8 cellular contexts compared by ENCODE assay signal in genomic region chr1:161726631-161727342, GRCh38. TPM values are rescaled to one million over a fixed set of nuclear protein-coding genes. Genes with fewer than 3 reads are reported as not detected.
DNase-seq lines count a peak whose midpoint lies in the region; ATAC-seq, FAIRE-seq and TF ChIP-seq lines count a peak whose summit lies in the region.

No MANE protein-coding gene starts in this region.

- peak; percentile 87 for FAIRE-seq in GM12891 (lab: Jason Lieb, UNC)

- peak overlapping the region; percentile 68 for H3K27ac ChIP-seq in caudate nucleus (ENCODE audit: low read depth, low read length)

- no peak for TF ChIP-seq CTCF in WI38 (IDR thresholded peaks at IDR 0.05; ENCODE audit: low read depth, low read length)

- ATAC-seq in HG02588 (IDR thresholded peaks at IDR 0.05; ENCODE audit: unreplicated experiment) = peak; percentile 54
- ATAC-seq in HG03520 (IDR thresholded peaks at IDR 0.05; ENCODE audit: unreplicated experiment) = no peak

- peak; percentile 71 for DNase-seq in GM12891 (ENCODE audit: insufficient read length, low spot score)
- DNase-seq in NCI-H1105 treated with DMSO at 0.1 percent for 48 hours (lab: John Stamatoyannopoulos, UW) = peak; percentile 72
- peak in 53 of 61 donors; percentile 9 to 81 (median 53) for DNase-seq in caudate nucleus (lab: John Stamatoyannopoulos, UW)
- DNase-seq in inferior parietal cortex (ENCODE audit: extremely low spot score) = peak; percentile 43
- peak; percentile 44 to 57 for DNase-seq in stimulated activated CD4-positive, alpha-beta T cell treated with anti-CD3 and anti-CD28 coated beads, Interleukin-12 subunit alpha, Interleukin-12 subunit beta, amount 100 ng/mL, for 24 hours (ENCODE audit: low read depth in 2 of 2)

- H3K4me3 ChIP-seq in WI38 (ENCODE audit: low read depth, low read length) = peak overlapping the region; percentile 78

- TF ChIP-seq POLR2A in GM12891 (IDR thresholded peaks at IDR 0.05; ENCODE audit: low read depth, low read length) = peak; percentile 89

TF ChIP-seq in GM12891, 5 proteins besides CTCF, POLR2A, EP300 and RAD21:
- TF ChIP-seq PAX5 (IDR thresholded peaks at IDR 0.05; ENCODE audit: insufficient read depth, low read length, severe bottlenecking) (no peak), SPI1 (IDR thresholded peaks at IDR 0.05; ENCODE audit: low read depth, low read length) (no peak), POU2F2 (IDR thresholded peaks at IDR 0.05; ENCODE audit: low read depth, low read length) (peak; percentile 20), POLR2AphosphoS5 (IDR thresholded peaks at IDR 0.05; ENCODE audit: low read depth, low read length) (peak; percentile 81), TAF1 (IDR thresholded peaks at IDR 0.05; ENCODE audit: low read depth, low read length) (peak; percentile 64)

RNA-seq across cellular contexts. Expression of gene FCRLB, which starts 5.4 kb away (rescaled TPM):
- polyA plus RNA-seq in GM12891 (2012; ENCODE audit: low read depth, missing spikeins) = 4.9 TPM

RNA-seq across cellular contexts. Expression of gene FCRLA, which starts 19.8 kb away (rescaled TPM):
- polyA plus RNA-seq in GM12891 (2012; ENCODE audit: low read depth, missing spikeins) = 115 TPM

RNA-seq across cellular contexts. Expression of gene DUSP12, which starts 22.8 kb away (rescaled TPM):
- 26.0 TPM for polyA plus RNA-seq in GM12891 (2012; ENCODE audit: low read depth, missing spikeins)

RNA-seq across cellular contexts. Expression of gene ATF6, which starts 39.3 kb away (rescaled TPM):
- 8.3 TPM for polyA plus RNA-seq in GM12891 (2012; ENCODE audit: low read depth, missing spikeins)
